1 cellular context compared by ENCODE assay signal in genomic region chr20:5950271-5951031, GRCh38.
TF ChIP-seq lines count a peak whose summit lies in the region.

TSS of gene MCM8 (plus strand) at chr20:5950652. CDS start at chr20:5952016, 1,364 bp downstream.
TSS of gene TRMT6 (minus strand) at chr20:5950533. CDS start at chr20:5950405, 128 bp downstream.

TF ChIP-seq in SK-N-SH, 30 proteins besides CTCF, POLR2A, EP300 and RAD21 (continued from another document):
- TF ChIP-seq USF1 (IDR thresholded peaks at IDR 0.05; ENCODE audit: borderline replicate concordance, low read depth) (peak; percentile 82), GABPA (IDR thresholded peaks at IDR 0.05; ENCODE audit: low read depth) (peak; percentile 93), ELF1 (IDR thresholded peaks at IDR 0.05) (peak; percentile 99), FOXJ3 (CRISPR knock-in tag; IDR thresholded peaks at IDR 0.05) (no peak), ZBTB33 (IDR thresholded peaks at IDR 0.05; ENCODE audit: borderline replicate concordance, low read depth) (peak; percentile 17; the same call in 1 of the 2 replicates)
